In genomic region chr16:53518550-53519416, GRCh38 we compare ENCODE assay signal across 8 cellular contexts. TPM values are rescaled to one million over a fixed set of nuclear protein-coding genes. Genes with fewer than 3 reads are reported as not detected.
DNase-seq lines count a peak whose midpoint lies in the region; ATAC-seq and TF ChIP-seq lines count a peak whose summit lies in the region.

No MANE protein-coding gene starts in this region.

- 66 to 68% methylated on average over 19 of the region's 19 CpGs for WGBS in tibial nerve, 2 donors

- no peak for TF ChIP-seq CTCF in tibial nerve (IDR thresholded peaks at IDR 0.05)

- peak overlapping the region; percentile 92 to 100 (median 98) for H3K27ac Mint-ChIP-seq in naive B cell

- ATAC-seq in GM18873 (IDR thresholded peaks at IDR 0.05; ENCODE audit: low FRiP score, unreplicated experiment): peak; percentile 98
- ATAC-seq in HG02981 (IDR thresholded peaks at IDR 0.05; ENCODE audit: unreplicated experiment): peak; percentile 97
- peak; percentile 97 for ATAC-seq in naive B cell (ENCODE audit: low read depth in 2 of 2)

- H3K36me3 Mint-ChIP-seq in naive B cell: peaks cover 2 to 5% of the 10 kb centered on the region in 2 donors

- DNase-seq in T-helper 1 cell (peak; percentile 46 to 97 (median 61)), amniotic epithelial cell (ENCODE audit: low read depth) (peak; percentile 87), naive B cell (peak; percentile 84), tibial nerve (ENCODE audit: low spot score in 2 of 2) (peak in 1 of 2 donors; percentile 37), NCI-H446 (lab: John Stamatoyannopoulos, UW) (no peak), cerebellum (ENCODE audit: low spot score) (no peak)

- peak; percentile 68 to 79 for TF ChIP-seq EP300 in tibial nerve (IDR thresholded peaks at IDR 0.05)

- H3K36me3 ChIP-seq in tibial nerve: no peaks in the 10 kb centered on the region

- H3K9me3 Mint-ChIP-seq in naive B cell: peaks cover 0 to 9% (median 5%) of the 10 kb centered on the region in 7 donors

- no peak for TF ChIP-seq POLR2A in tibial nerve (IDR thresholded peaks at IDR 0.05)

- H3K4me3 Mint-ChIP-seq in naive B cell: peak overlapping the region; percentile 74 to 92 (median 80)

- no peaks in the 10 kb centered on the region for H3K27me3 ChIP-seq in tibial nerve

- H3K27me3 Mint-ChIP-seq in naive B cell: no peaks in the 10 kb centered on the region

- H3K4me1 Mint-ChIP-seq in naive B cell: peaks cover 49 to 68% (median 61%) of the 10 kb centered on the region in 3 donors

- H3K4me1 ChIP-seq in tibial nerve: no peaks in the 10 kb centered on the region

- H3K4me3 ChIP-seq in tibial nerve: peak overlapping the region in 1 of 4 donors; percentile 21

- no peaks in the 10 kb centered on the region for H3K9me3 ChIP-seq in tibial nerve

- H3K27ac ChIP-seq in tibial nerve: peak overlapping the region in 3 of 4 donors; percentile 65 to 74 (median 69)

RNA-seq across cellular contexts. Expression of gene AKTIP, which starts 15.8 kb away (rescaled TPM):
- 10 to 100 TPM; 11.6 to 17.9 (median 13.8) TPM for polyA plus RNA-seq in naive B cell (ENCODE audit: low read depth in 6 of 6)
- 10 to 100 TPM; 33.3 to 48.5 (median 39.8) TPM for total RNA-seq in tibial nerve
- total RNA-seq in cerebellum: 46.1 TPM

Comparison
In these comparisons a context has a peak if more than half of its experiments do, and no peak if none do; other contexts are left out.
1. DNase-seq: peak in T-helper 1 cell (5 of 5), amniotic epithelial cell (single experiment) and naive B cell (single experiment); none in NCI-H446 (0 of 2) and cerebellum (single experiment).
2. Peak in every context shown above with its lines, with median percentiles within 50 percentile points of each other: ATAC-seq.